27 cellular contexts compared by ENCODE assay signal in genomic region chr10:15374561-15374960, GRCh38. TPM values are rescaled to one million over a fixed set of nuclear protein-coding genes. Genes with fewer than 3 reads are reported as not detected.
"Had no signal": no experiment of that assay in that cellular context is flagged by ENCODE, and none has a peak within 500 bp of the region (broad histone marks: within the 10 kb centered on the region; RNA-seq: fewer than 3 reads in every experiment).

No MANE protein-coding gene starts in this region.

- H3K36me3 Mint-ChIP-seq: activated CD8-positive, alpha-beta memory T cell treated with anti-CD3 and anti-CD28 coated beads, Interleukin-2, amount 10 ng/mL, durations not matched to agents 7 days and 5 days; activated naive CD4-positive, alpha-beta T cell treated with anti-CD3 and anti-CD28 coated beads, Interleukin-2, amount 50 U/mL, for 24 hours; naive B cell; stimulated activated effector memory CD8-positive, alpha-beta T cell treated with anti-CD3 and anti-CD28 coated beads, Interleukin-12 subunit alpha, Interleukin-12 subunit beta, amount 100 ng/mL, for 72 hours had no signal

- DNase-seq: activated B cell treated with CpG ODN at 0.5 μM for 24 hours; activated CD4-positive, alpha-beta T cell treated with anti-CD3 and anti-CD28 coated beads for 36 hours; activated CD8-positive, alpha-beta memory T cell treated with anti-CD3 and anti-CD28 coated beads, Interleukin-2, amount 10 ng/mL, durations not matched to agents 7 days and 5 days; activated CD8-positive, alpha-beta T cell treated with anti-CD3 and anti-CD28 coated beads, Interleukin-2, amount 10 ng/mL, durations not matched to agents 7 days and 5 days; activated naive CD8-positive, alpha-beta T cell treated with anti-CD3 and anti-CD28 coated beads, Interleukin-2, amount 50 U/mL, for 24 hours; activated T-cell treated with anti-CD3 and anti-CD28 coated beads, Interleukin-2, amount 50 U/mL, for 48 hours; amygdala; central memory CD4-positive, alpha-beta T cell; erythroblast; foreskin keratinocyte; heart left ventricle; left lung; lower lobe of right lung; naive B cell; ovary; stimulated activated CD4-positive, alpha-beta T cell treated with anti-CD3 and anti-CD28 coated beads, Interleukin-4, amount 100 ng/mL, for 24 hours; T-helper 1 cell; trophoblast cell had no signal

- H3K4me3 Mint-ChIP-seq: activated B cell treated with CpG ODN at 0.5 μM for 24 hours; activated CD4-positive, alpha-beta T cell treated with anti-CD3 and anti-CD28 coated beads for 36 hours; activated CD8-positive, alpha-beta memory T cell treated with anti-CD3 and anti-CD28 coated beads, Interleukin-2, amount 10 ng/mL, durations not matched to agents 7 days and 5 days; activated CD8-positive, alpha-beta T cell treated with anti-CD3 and anti-CD28 coated beads, Interleukin-2, amount 10 ng/mL, durations not matched to agents 7 days and 5 days; activated naive CD4-positive, alpha-beta T cell treated with anti-CD3 and anti-CD28 coated beads, Interleukin-2, amount 50 U/mL, for 24 hours; activated naive CD8-positive, alpha-beta T cell treated with anti-CD3 and anti-CD28 coated beads, Interleukin-2, amount 50 U/mL, for 24 hours; naive B cell; stimulated activated effector memory CD8-positive, alpha-beta T cell treated with anti-CD3 and anti-CD28 coated beads, Interleukin-12 subunit alpha, Interleukin-12 subunit beta, amount 100 ng/mL, for 72 hours; stimulated activated naive CD8-positive, alpha-beta T cell treated with anti-CD3 and anti-CD28 coated beads, Interleukin-15, Interleukin-2, amounts not matched to agents 100 ng/mL and 50 ng/mL, for 24 hours; T-helper 2 cell treated with Interferon-gamma antibody and Interleukin-4, amounts not matched to agents 5 μg/mL and 100 μg/mL, for 36 hours had no signal

- ATAC-seq: activated CD4-positive, alpha-beta T cell treated with anti-CD3 and anti-CD28 coated beads for 36 hours; activated CD8-positive, alpha-beta memory T cell treated with anti-CD3 and anti-CD28 coated beads, Interleukin-2, amount 10 ng/mL, durations not matched to agents 7 days and 5 days; activated CD8-positive, alpha-beta T cell treated with anti-CD3 and anti-CD28 coated beads, Interleukin-2, amount 10 ng/mL, durations not matched to agents 7 days and 5 days; activated naive CD8-positive, alpha-beta T cell treated with anti-CD3 and anti-CD28 coated beads, Interleukin-2, amount 50 U/mL, for 24 hours; foreskin keratinocyte; heart left ventricle; left lung; lower lobe of right lung; sciatic nerve; stimulated activated effector memory CD8-positive, alpha-beta T cell treated with anti-CD3 and anti-CD28 coated beads, Interleukin-12 subunit alpha, Interleukin-12 subunit beta, amount 100 ng/mL, for 72 hours had no signal

- H3K4me3 ChIP-seq: heart left ventricle, left lung, lower lobe of right lung, ovary, skin epidermis, thoracic aorta had no signal

- H3K9me3 ChIP-seq: heart left ventricle, left lung, lower lobe of right lung, ovary, thoracic aorta had no signal

- H3K9me3 Mint-ChIP-seq: activated B cell treated with CpG ODN at 0.5 μM for 24 hours; activated naive CD4-positive, alpha-beta T cell treated with anti-CD3 and anti-CD28 coated beads, Interleukin-2, amount 50 U/mL, for 24 hours; activated naive CD8-positive, alpha-beta T cell treated with anti-CD3 and anti-CD28 coated beads, Interleukin-2, amount 50 U/mL, for 24 hours; activated T-helper 2 cell treated with anti-CD3 and anti-CD28 coated beads, Interferon-gamma antibody, Interleukin-2, Interleukin-4, amounts not matched to agents 10 μg/mL and 5 μg/mL and 100 μg/mL, durations not matched to agents 14 hours and 24 hours and 36 hours; stimulated activated effector memory CD8-positive, alpha-beta T cell treated with anti-CD3 and anti-CD28 coated beads, Interleukin-12 subunit alpha, Interleukin-12 subunit beta, amount 100 ng/mL, for 72 hours; stimulated activated naive CD8-positive, alpha-beta T cell treated with anti-CD3 and anti-CD28 coated beads, Interleukin-15, Interleukin-2, amounts not matched to agents 100 ng/mL and 50 ng/mL, for 24 hours; T-helper 2 cell treated with Interferon-gamma antibody and Interleukin-4, amounts not matched to agents 5 μg/mL and 100 μg/mL, for 36 hours had no signal

- H3K27me3 ChIP-seq: ovary had no signal

- H3K4me1 Mint-ChIP-seq: stimulated activated effector memory CD8-positive, alpha-beta T cell treated with anti-CD3 and anti-CD28 coated beads, Interleukin-12 subunit alpha, Interleukin-12 subunit beta, amount 100 ng/mL, for 72 hours had no signal

- H3K27ac ChIP-seq: foreskin keratinocyte, left lung, lower lobe of right lung, ovary, thoracic aorta had no signal

- H3K36me3 ChIP-seq: heart left ventricle, left lung, lower lobe of right lung, ovary, thoracic aorta had no signal

- H3K27ac Mint-ChIP-seq: activated B cell treated with CpG ODN at 0.5 μM for 24 hours; activated CD4-positive, alpha-beta T cell treated with anti-CD3 and anti-CD28 coated beads for 36 hours; activated CD8-positive, alpha-beta memory T cell treated with anti-CD3 and anti-CD28 coated beads, Interleukin-2, amount 10 ng/mL, durations not matched to agents 7 days and 5 days; activated CD8-positive, alpha-beta T cell treated with anti-CD3 and anti-CD28 coated beads, Interleukin-2, amount 10 ng/mL, durations not matched to agents 7 days and 5 days; activated naive CD4-positive, alpha-beta T cell treated with anti-CD3 and anti-CD28 coated beads, Interleukin-2, amount 50 U/mL, for 24 hours; activated naive CD8-positive, alpha-beta T cell treated with anti-CD3 and anti-CD28 coated beads, Interleukin-2, amount 50 U/mL, for 24 hours; activated T-helper 2 cell treated with anti-CD3 and anti-CD28 coated beads, Interferon-gamma antibody, Interleukin-2, Interleukin-4, amounts not matched to agents 10 μg/mL and 5 μg/mL and 100 μg/mL, durations not matched to agents 14 hours and 24 hours and 36 hours; progenitor cell of endocrine pancreas; stimulated activated effector memory CD8-positive, alpha-beta T cell treated with anti-CD3 and anti-CD28 coated beads, Interleukin-12 subunit alpha, Interleukin-12 subunit beta, amount 100 ng/mL, for 72 hours; stimulated activated naive CD8-positive, alpha-beta T cell treated with anti-CD3 and anti-CD28 coated beads, Interleukin-15, Interleukin-2, amounts not matched to agents 100 ng/mL and 50 ng/mL, for 24 hours; T-helper 2 cell treated with Interferon-gamma antibody and Interleukin-4, amounts not matched to agents 5 μg/mL and 100 μg/mL, for 36 hours had no signal

- H3K4me1 ChIP-seq: foreskin keratinocyte, lower lobe of right lung had no signal

RNA-seq across cellular contexts. Expression of gene FAM171A1, which starts 3.5 kb away (rescaled TPM):
- total RNA-seq: activated B cell treated with CpG ODN at 0.5 μM for 24 hours had no signal
